ENCODE assay signal across 8 cellular contexts in genomic region chr11:93737904-93738612, GRCh38. TPM values are rescaled to one million over a fixed set of nuclear protein-coding genes. Genes with fewer than 3 reads are reported as not detected.
DNase-seq lines count a peak whose midpoint lies in the region; ATAC-seq and TF ChIP-seq lines count a peak whose summit lies in the region.

No MANE protein-coding gene starts in this region.

- no peaks in the 10 kb centered on the region for H3K9me3 Mint-ChIP-seq in CD4-positive, alpha-beta T cell
- no peaks in the 10 kb centered on the region for H3K9me3 Mint-ChIP-seq in activated naive CD8-positive, alpha-beta T cell treated with anti-CD3 and anti-CD28 coated beads, Interleukin-2, amount 10 ng/mL, durations not matched to agents 7 days and 5 days

- H3K27me3 ChIP-seq in CD4-positive, alpha-beta T cell (ENCODE audit: control insufficient read depth, insufficient read depth, low read length): no peaks in the 10 kb centered on the region
- H3K27me3 ChIP-seq in HUES6 (ENCODE audit: control insufficient read depth, insufficient read depth, low read length) (no peaks in the 10 kb centered on the region), mesenchymal stem cell (ENCODE audit: control insufficient read depth in 1 of 2, insufficient read depth in 1 of 2, low read length in 2 of 2) (no peaks in the 10 kb centered on the region)

- H3K4me3 ChIP-seq in HUES6 (ENCODE audit: low read depth, low read length) (peak overlapping the region; percentile 77), mesenchymal stem cell (ENCODE audit: insufficient read depth in 1 of 2, low read depth in 1 of 2, low read length in 2 of 2) (peak overlapping the region in 1 of 2 experiments; percentile 99)

- peak overlapping the region; percentile 89 for H3K4me3 Mint-ChIP-seq in CD4-positive, alpha-beta T cell
- H3K4me3 Mint-ChIP-seq in activated naive CD8-positive, alpha-beta T cell treated with anti-CD3 and anti-CD28 coated beads, Interleukin-2, amount 10 ng/mL, durations not matched to agents 7 days and 5 days: peak overlapping the region; percentile 99

- no peak overlapping the region for H3K27ac ChIP-seq in CD4-positive, alpha-beta T cell (ENCODE audit: low read depth, low read length)
- peak overlapping the region; percentile 90 for H3K27ac ChIP-seq in HUES6 (ENCODE audit: low read depth, low read length)
- peak overlapping the region; percentile 49 for H3K27ac ChIP-seq in mesenchymal stem cell (ENCODE audit: low read length, poor library complexity, severe bottlenecking)

- H3K9ac ChIP-seq in HUES6 (ENCODE audit: low read length) (no peak overlapping the region), mesenchymal stem cell (ENCODE audit: low read length) (peak overlapping the region; percentile 100)

- H3K14ac ChIP-seq in mesenchymal stem cell (ENCODE audit: low read length in 2 of 2): no peak overlapping the region

- H3K4me1 ChIP-seq in HUES6 (ENCODE audit: control insufficient read depth, insufficient read depth, low read length) (peaks cover 10% of the 10 kb centered on the region; the same call in 1 of the 2 replicates), mesenchymal stem cell (ENCODE audit: control insufficient read depth, insufficient read depth, low read depth, low read length) (peaks cover 8% of the 10 kb centered on the region)

- H3K23ac ChIP-seq in mesenchymal stem cell (ENCODE audit: low read length in 2 of 2): no peak overlapping the region

- H3K18ac ChIP-seq in mesenchymal stem cell (ENCODE audit: low read depth in 1 of 2, low read length in 2 of 2): no peak overlapping the region

- H2BK120ac ChIP-seq in mesenchymal stem cell (ENCODE audit: low read depth, low read length): no peak overlapping the region

- no peak overlapping the region for H2BK5ac ChIP-seq in mesenchymal stem cell (ENCODE audit: low read depth, low read length, poor library complexity, severe bottlenecking)

- H3K36me3 Mint-ChIP-seq in CD4-positive, alpha-beta T cell (ENCODE audit: low read depth): peaks cover 91% of the 10 kb centered on the region
- H3K36me3 Mint-ChIP-seq in activated naive CD8-positive, alpha-beta T cell treated with anti-CD3 and anti-CD28 coated beads, Interleukin-2, amount 10 ng/mL, durations not matched to agents 7 days and 5 days: peaks cover 51% of the 10 kb centered on the region

- H3K27ac Mint-ChIP-seq in CD4-positive, alpha-beta T cell: peak overlapping the region; percentile 98
- H3K27ac Mint-ChIP-seq in activated naive CD8-positive, alpha-beta T cell treated with anti-CD3 and anti-CD28 coated beads, Interleukin-2, amount 10 ng/mL, durations not matched to agents 7 days and 5 days: peak overlapping the region; percentile 70

- CTCF ChIA-PET in CD4-positive, alpha-beta T cell (lab: Charles Lee): no interaction called here

- intact Hi-C loops in CD4-positive, alpha-beta T cell (cut with DNase I, micrococcal nuclease): loop anchor here in 1 of 2 experiments (2.0 kb wide), 1 partner anchor 541 kb away; the partner anchor contains the start of gene SLC36A4

- H3K4me1 Mint-ChIP-seq in CD4-positive, alpha-beta T cell (ENCODE audit: low read depth): peaks cover 86% of the 10 kb centered on the region
- peaks cover 47% of the 10 kb centered on the region for H3K4me1 Mint-ChIP-seq in activated naive CD8-positive, alpha-beta T cell treated with anti-CD3 and anti-CD28 coated beads, Interleukin-2, amount 10 ng/mL, durations not matched to agents 7 days and 5 days

- H3K4me2 ChIP-seq in mesenchymal stem cell (ENCODE audit: low read length, poor library complexity, severe bottlenecking): peak overlapping the region; percentile 46

- no peak for TF ChIP-seq CTCF in CD4-positive, alpha-beta T cell (IDR thresholded peaks at IDR 0.05)

- no peak for ATAC-seq in CD4-positive, alpha-beta T cell (ENCODE audit: poor library complexity)
- no peak for ATAC-seq in activated naive CD8-positive, alpha-beta T cell treated with anti-CD3 and anti-CD28 coated beads, Interleukin-2, amount 10 ng/mL, durations not matched to agents 7 days and 5 days (ENCODE audit: low read depth)

- H2BK15ac ChIP-seq in mesenchymal stem cell (ENCODE audit: low read depth, poor library complexity, severe bottlenecking): no peak overlapping the region

- H3K79me1 ChIP-seq in mesenchymal stem cell (replicated peaks; ENCODE audit: low read length, poor library complexity, severe bottlenecking): peaks cover 4% of the 10 kb centered on the region

- no peak for DNase-seq in CD4-positive, alpha-beta T cell
- no peak for DNase-seq in activated naive CD8-positive, alpha-beta T cell treated with anti-CD3 and anti-CD28 coated beads, Interleukin-2, amount 10 ng/mL, durations not matched to agents 7 days and 5 days
- DNase-seq in mesenchymal stem cell: no peak
- no peak for DNase-seq in NCI-H1436 (lab: John Stamatoyannopoulos, UW)
- DNase-seq in central memory CD4-positive, alpha-beta T cell: no peak
- DNase-seq in NCI-H1417 treated with DMSO at 0.1 percent for 48 hours (lab: John Stamatoyannopoulos, UW): no peak
- no peak for DNase-seq in SK-N-DZ (ENCODE audit: low spot score)

- POLR2A ChIA-PET in CD4-positive, alpha-beta T cell (lab: Charles Lee): interaction anchor here (1.0 to 2.1 kb wide), 4 partner anchors 8 to 46 kb away, joined by 3 to 10 read pairs (median 4); partner anchors contain the start of gene MED17
- POLR2A ChIA-PET in activated naive CD8-positive, alpha-beta T cell treated with anti-CD3 and anti-CD28 coated beads, Interleukin-2, amount 10 ng/mL, durations not matched to agents 7 days and 5 days (lab: Charles Lee): interaction anchor here (0.8 to 5.5 kb wide), 4 partner anchors 9 to 391 kb away, joined by 3 to 113 read pairs (median 3); partner anchors contain the start of genes MED17 and PANX1

- no peaks in the 10 kb centered on the region for H3K27me3 Mint-ChIP-seq in CD4-positive, alpha-beta T cell
- H3K27me3 Mint-ChIP-seq in activated naive CD8-positive, alpha-beta T cell treated with anti-CD3 and anti-CD28 coated beads, Interleukin-2, amount 10 ng/mL, durations not matched to agents 7 days and 5 days: no peaks in the 10 kb centered on the region

- H2BK12ac ChIP-seq in mesenchymal stem cell (ENCODE audit: low read length in 2 of 2): no peak overlapping the region

- peaks cover 76% of the 10 kb centered on the region for H3K36me3 ChIP-seq in HUES6 (ENCODE audit: control insufficient read depth, insufficient read depth, low read length)
- peaks cover 13 to 71% of the 10 kb centered on the region in 2 experiments for H3K36me3 ChIP-seq in mesenchymal stem cell (ENCODE audit: control insufficient read depth in 1 of 2, insufficient read depth in 2 of 2, low read depth in 1 of 2, low read length in 2 of 2)

- no peak overlapping the region for H2AFZ ChIP-seq in mesenchymal stem cell (ENCODE audit: low read depth, low read length)

- no peak overlapping the region for H2AK5ac ChIP-seq in mesenchymal stem cell (ENCODE audit: low read length, severe bottlenecking)

- no peak overlapping the region for H4K91ac ChIP-seq in mesenchymal stem cell (ENCODE audit: low read length)

- WGBS in mesenchymal stem cell: 61% methylated on average over 3 of the region's 6 CpGs

- no peaks in the 10 kb centered on the region for H3K9me3 ChIP-seq in CD4-positive, alpha-beta T cell (ENCODE audit: control insufficient read depth, low read length)
- H3K9me3 ChIP-seq in HUES6 (ENCODE audit: control insufficient read depth, insufficient read depth, low read depth, low read length) (no peaks in the 10 kb centered on the region), mesenchymal stem cell (ENCODE audit: control insufficient read depth, low read length) (no peaks in the 10 kb centered on the region)

- no peak overlapping the region for H3K4ac ChIP-seq in mesenchymal stem cell (ENCODE audit: low read depth in 1 of 2, low read length in 2 of 2)

- no peak overlapping the region for H4K8ac ChIP-seq in mesenchymal stem cell (ENCODE audit: low read length)

RNA-seq across cellular contexts. Expression of gene TAF1D, which starts 3.2 kb away (rescaled TPM):
- total RNA-seq in CD4-positive, alpha-beta T cell: 100 to 1,000 TPM; 161 to 173 TPM
- 100 to 1,000 TPM; 172 to 178 TPM for total RNA-seq in activated naive CD8-positive, alpha-beta T cell treated with anti-CD3 and anti-CD28 coated beads, Interleukin-2, amount 10 ng/mL, durations not matched to agents 7 days and 5 days
- polyA plus RNA-seq in mesenchymal stem cell (2013, experiment 1 of 2): 117 TPM
- polyA plus RNA-seq in mesenchymal stem cell (2013, experiment 2 of 2): 120 TPM
- polyA plus RNA-seq in SK-N-DZ (2014; cell fraction: cytosol; rRNA removed): 213 and 236 TPM in 2 replicates
- 1,288 and 1,293 TPM in 2 replicates for polyA plus RNA-seq in SK-N-DZ (2014; cell fraction: nucleus; rRNA removed)

RNA-seq across cellular contexts. Expression of gene C11orf54, which starts 3.4 kb away (rescaled TPM):
- 1 to 10 TPM; 6.8 to 8.0 TPM for total RNA-seq in CD4-positive, alpha-beta T cell
- 10 to 100 TPM; 20.6 to 29.2 TPM for total RNA-seq in activated naive CD8-positive, alpha-beta T cell treated with anti-CD3 and anti-CD28 coated beads, Interleukin-2, amount 10 ng/mL, durations not matched to agents 7 days and 5 days
- 8.9 TPM for polyA plus RNA-seq in mesenchymal stem cell (2013, experiment 1 of 2)
- polyA plus RNA-seq in mesenchymal stem cell (2013, experiment 2 of 2): 9.0 TPM
- polyA plus RNA-seq in SK-N-DZ (2014; cell fraction: cytosol; rRNA removed): 37.7 and 50.3 TPM in 2 replicates
- polyA plus RNA-seq in SK-N-DZ (2014; cell fraction: nucleus; rRNA removed): 33.5 and 44.9 TPM in 2 replicates

RNA-seq across cellular contexts. Expression of gene MED17, which starts 46.0 kb away (rescaled TPM):
- 10 to 100 TPM; 63.1 to 63.6 TPM for total RNA-seq in CD4-positive, alpha-beta T cell
- total RNA-seq in activated naive CD8-positive, alpha-beta T cell treated with anti-CD3 and anti-CD28 coated beads, Interleukin-2, amount 10 ng/mL, durations not matched to agents 7 days and 5 days: 10 to 100 TPM; 43.0 to 44.8 TPM
- 15.4 TPM for polyA plus RNA-seq in mesenchymal stem cell (2013, experiment 1 of 2)
- polyA plus RNA-seq in mesenchymal stem cell (2013, experiment 2 of 2): 18.2 TPM
- polyA plus RNA-seq in SK-N-DZ (2014; cell fraction: cytosol; rRNA removed): 46.3 and 60.8 TPM in 2 replicates
- 72.9 and 74.9 TPM in 2 replicates for polyA plus RNA-seq in SK-N-DZ (2014; cell fraction: nucleus; rRNA removed)
